In the genomic region with DNA sequence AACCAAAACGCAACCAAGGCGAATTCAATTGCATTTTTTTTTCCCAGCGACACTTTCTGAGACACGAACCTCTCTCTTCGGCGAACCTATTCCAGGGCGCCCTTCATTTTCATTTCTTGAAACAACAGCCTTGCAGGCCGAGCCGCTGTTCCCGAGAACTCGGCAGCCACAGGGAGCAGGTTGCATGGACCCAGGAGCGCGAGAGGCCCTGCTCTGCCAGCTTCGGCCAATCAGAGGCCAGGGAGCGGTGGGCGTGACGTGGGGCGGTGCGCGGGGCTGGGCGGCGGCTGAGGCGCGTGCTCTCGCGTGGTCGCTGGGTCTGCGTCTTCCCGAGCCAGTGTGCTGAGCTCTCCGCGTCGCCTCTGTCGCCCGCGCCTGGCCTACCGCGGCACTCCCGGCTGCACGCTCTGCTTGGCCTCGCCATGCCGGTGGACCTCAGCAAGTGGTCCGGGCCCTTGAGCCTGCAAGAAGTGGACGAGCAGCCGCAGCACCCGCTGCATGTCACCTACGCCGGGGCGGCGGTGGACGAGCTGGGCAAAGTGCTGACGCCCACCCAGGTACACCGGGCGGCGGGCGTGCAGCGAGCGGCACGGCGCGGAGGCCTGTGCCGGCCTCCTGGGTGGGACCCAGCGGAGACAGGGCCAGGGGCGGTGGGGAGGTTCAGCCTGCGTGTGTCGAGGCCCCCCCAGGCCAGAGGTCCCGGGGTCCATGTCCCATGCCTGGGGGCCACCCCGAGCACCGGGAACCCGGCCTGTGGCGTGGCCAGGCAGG, we compare ENCODE assay signal across 1 cellular context.
TF ChIP-seq lines count a peak whose summit lies in the region.

A gene (plus strand): TSS at position 337 of the 771 bp plus-strand sequence. CDS start 86 bp downstream, at position 423.

TF ChIP-seq in HepG2, 621 proteins besides CTCF, POLR2A, EP300 and RAD21 (continued from another document):
- TF ChIP-seq, protein P1, sequence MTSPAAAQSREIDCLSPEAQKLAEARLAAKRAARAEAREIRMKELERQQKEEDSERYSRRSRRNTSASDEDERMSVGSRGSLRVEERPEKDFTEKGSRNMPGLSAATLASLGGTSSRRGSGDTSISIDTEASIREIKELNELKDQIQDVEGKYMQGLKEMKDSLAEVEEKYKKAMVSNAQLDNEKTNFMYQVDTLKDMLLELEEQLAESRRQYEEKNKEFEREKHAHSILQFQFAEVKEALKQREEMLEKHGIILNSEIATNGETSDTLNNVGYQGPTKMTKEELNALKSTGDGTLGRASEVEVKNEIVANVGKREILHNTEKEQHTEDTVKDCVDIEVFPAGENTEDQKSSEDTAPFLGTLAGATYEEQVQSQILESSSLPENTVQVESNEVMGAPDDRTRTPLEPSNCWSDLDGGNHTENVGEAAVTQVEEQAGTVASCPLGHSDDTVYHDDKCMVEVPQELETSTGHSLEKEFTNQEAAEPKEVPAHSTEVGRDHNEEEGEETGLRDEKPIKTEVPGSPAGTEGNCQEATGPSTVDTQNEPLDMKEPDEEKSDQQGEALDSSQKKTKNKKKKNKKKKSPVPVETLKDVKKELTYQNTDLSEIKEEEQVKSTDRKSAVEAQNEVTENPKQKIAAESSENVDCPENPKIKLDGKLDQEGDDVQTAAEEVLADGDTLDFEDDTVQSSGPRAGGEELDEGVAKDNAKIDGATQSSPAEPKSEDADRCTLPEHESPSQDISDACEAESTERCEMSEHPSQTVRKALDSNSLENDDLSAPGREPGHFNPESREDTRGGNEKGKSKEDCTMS (CRISPR knock-in tag; conservative IDR thresholded peaks at IDR 0.05): no peak
- TF ChIP-seq ZNF652 (CRISPR knock-in tag; IDR thresholded peaks at IDR 0.05; ENCODE audit: borderline replicate concordance, low read depth): no peak
- TF ChIP-seq ZNF720 (CRISPR knock-in tag; IDR thresholded peaks at IDR 0.05): no peak
- TF ChIP-seq, protein P2, sequence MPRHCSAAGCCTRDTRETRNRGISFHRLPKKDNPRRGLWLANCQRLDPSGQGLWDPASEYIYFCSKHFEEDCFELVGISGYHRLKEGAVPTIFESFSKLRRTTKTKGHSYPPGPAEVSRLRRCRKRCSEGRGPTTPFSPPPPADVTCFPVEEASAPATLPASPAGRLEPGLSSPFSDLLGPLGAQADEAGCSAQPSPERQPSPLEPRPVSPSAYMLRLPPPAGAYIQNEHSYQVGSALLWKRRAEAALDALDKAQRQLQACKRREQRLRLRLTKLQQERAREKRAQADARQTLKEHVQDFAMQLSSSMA (CRISPR knock-in tag; IDR thresholded peaks at IDR 0.05): peak; percentile 72; the same call in 1 of the 2 replicates
- peak; percentile 81; the same call in 1 of the 2 replicates for TF ChIP-seq ATF7-NPFF (CRISPR knock-in tag; IDR thresholded peaks at IDR 0.05; ENCODE audit: low read depth)
